Comparison of ENCODE assay signal across 8 cellular contexts in genomic region chr10:50508315-50509051, GRCh38.
DNase-seq lines count a peak whose midpoint lies in the region; ATAC-seq and TF ChIP-seq lines count a peak whose summit lies in the region.

No MANE protein-coding gene starts in this region.

- H3K27ac ChIP-seq in hepatocyte (peak overlapping the region; percentile 25), tibial artery (no peak overlapping the region)

- H3K9me2 ChIP-seq in hepatocyte (replicated peaks; ENCODE audit: insufficient read depth) = no peaks in the 10 kb centered on the region

- H2AFZ ChIP-seq in hepatocyte = no peak overlapping the region

- 90% methylated on average over 5 of the region's 5 CpGs for WGBS in hepatocyte (ENCODE audit: low lambda C conversion rate, missing lambda C conversion rate)

- peaks cover 40% of the 10 kb centered on the region for H3K79me2 ChIP-seq in hepatocyte

- peaks cover 7% of the 10 kb centered on the region for H3K4me1 ChIP-seq in hepatocyte (ENCODE audit: insufficient read depth)
- H3K4me1 ChIP-seq in tibial artery = peaks cover 0 to 19% (median 8%) of the 10 kb centered on the region in 4 donors

- no peaks in the 10 kb centered on the region for H3K9me3 ChIP-seq in hepatocyte (ENCODE audit: low read depth)
- no peaks in the 10 kb centered on the region for H3K9me3 ChIP-seq in tibial artery

- peak; percentile 96 for DNase-seq in GM12865 (ENCODE audit: low read depth)
- peak; percentile 37 for DNase-seq in hepatocyte (ENCODE audit: low spot score)
- no peak for DNase-seq in HPDE6-E6E7 (ENCODE audit: extremely low spot score)
- DNase-seq in DMS79 (lab: John Stamatoyannopoulos, UW) = no peak
- no peak for DNase-seq in NCI-H2171 treated with DMSO at 0.1 percent for 48 hours (lab: John Stamatoyannopoulos, UW)
- no peak for DNase-seq in tibial artery

- TF ChIP-seq CTCF in GM12865 (IDR thresholded peaks at IDR 0.05; ENCODE audit: insufficient read depth, low read depth, low read length, missing control alignments) (no peak), hepatocyte (IDR thresholded peaks at IDR 0.05; ENCODE audit: poor library complexity) (no peak), tibial artery (IDR thresholded peaks at IDR 0.05) (no peak)

- intact Hi-C loops in tibial artery (cut with DNase I; ENCODE audit: low total_unique reads) = loop anchor here (10.0 kb wide), 1 partner anchor 64 kb away; no protein-coding TSS in a partner anchor

- H3K4me3 ChIP-seq in GM12865 (ENCODE audit: low read depth, low read length) (no peak overlapping the region; the same call in 1 of the 2 replicates), hepatocyte (no peak overlapping the region), tibial artery (no peak overlapping the region)

- H3K36me3 ChIP-seq in hepatocyte (replicated peaks; ENCODE audit: insufficient read depth, low read depth) = no peaks in the 10 kb centered on the region
- H3K36me3 ChIP-seq in tibial artery = no peaks in the 10 kb centered on the region

- no peaks in the 10 kb centered on the region for H4K20me1 ChIP-seq in hepatocyte (ENCODE audit: insufficient read depth, poor library complexity, severe bottlenecking)

- H3K27me3 ChIP-seq in hepatocyte (no peaks in the 10 kb centered on the region), tibial artery (no peaks in the 10 kb centered on the region)

- ATAC-seq in GM19455 (IDR thresholded peaks at IDR 0.05; ENCODE audit: unreplicated experiment) = peak; percentile 80
- ATAC-seq in HG03432 (IDR thresholded peaks at IDR 0.05; ENCODE audit: unreplicated experiment) = peak; percentile 67

- H3K4me2 ChIP-seq in hepatocyte = no peak overlapping the region

Comparison
In these comparisons a context has a peak if more than half of its experiments do, and no peak if none do; other contexts are left out.
1. DNase-seq: peak in GM12865 (single experiment) and hepatocyte (single experiment); none in HPDE6-E6E7 (single experiment), DMS79 (single experiment), NCI-H2171 treated with DMSO at 0.1 percent for 48 hours (single experiment) and tibial artery (0 of 2).